In genomic region chr18:10424576-10425314, GRCh38 we compare ENCODE assay signal across 28 cellular contexts. TPM values are rescaled to one million over a fixed set of nuclear protein-coding genes. Genes with fewer than 3 reads are reported as not detected.
A peak's percentile ranks its signal among the peaks of the same experiment; 100 is the strongest.
DNase-seq lines count a peak whose midpoint lies in the region; ATAC-seq and TF ChIP-seq lines count a peak whose summit lies in the region.
"Had no signal": no experiment of that assay in that cellular context is flagged by ENCODE, and none has a peak within 500 bp of the region (broad histone marks: within the 10 kb centered on the region; RNA-seq: fewer than 3 reads in every experiment).

No MANE protein-coding gene starts in this region.

- BruUV-seq in IMR-90 (replicated peaks; lab: Mats Ljungman, UMichigan) = no TSS peak

- H2BK15ac ChIP-seq in IMR-90 (ENCODE audit: low read depth, low read length) = no peak overlapping the region

- peaks cover 5% of the 10 kb centered on the region; the same call in 1 of the 2 replicates for H3K9me1 ChIP-seq in IMR-90 (ENCODE audit: insufficient read depth, low read length)

- DNase-seq in IMR-90 = no peak
- peak; percentile 77 for DNase-seq in fibroblast of gingiva (ENCODE audit: low read depth)
- no peak for DNase-seq in left lung
- no peak for DNase-seq in spleen
- DNase-seq in activated CD4-positive, alpha-beta T cell treated with anti-CD3 and anti-CD28 coated beads, Interleukin-2, amount 50 U/mL, for 1 hour = no peak
- DNase-seq in NCI-H187 (lab: John Stamatoyannopoulos, UW) = no peak
- DNase-seq in SK-N-DZ (ENCODE audit: low spot score) = no peak
- DNase-seq: activated CD4-positive, alpha-beta T cell treated with anti-CD3 and anti-CD28 coated beads, Interleukin-2, amount 10 ng/mL, durations not matched to agents 7 days and 5 days; brain microvascular endothelial cell; CD4-positive, CD25-positive, alpha-beta regulatory T cell; colonic mucosa; H9; hypothalamus; mammary epithelial cell; NCI-H2107; NCI-H510A; nucleus accumbens; retina; stimulated activated CD4-positive, alpha-beta T cell treated with anti-CD3 and anti-CD28 coated beads, Interleukin-15, amount 100 ng/mL, for 24 hours; stimulated activated CD8-positive, alpha-beta memory T cell treated with anti-CD3 and anti-CD28 coated beads, Interleukin-4, amount 100 ng/mL, for 48 hours had no signal

- no peak overlapping the region for H2AK5ac ChIP-seq in IMR-90 (ENCODE audit: low read depth, low read length)

- no peak overlapping the region for H3K4ac ChIP-seq in IMR-90 (ENCODE audit: low read depth, low read length)

- H2AFZ ChIP-seq in IMR-90 (replicated peaks; ENCODE audit: low read length, poor library complexity) = no peak overlapping the region

- H3K27me3 ChIP-seq in IMR-90 (ENCODE audit: control insufficient read depth, insufficient read depth, low read length) (peaks cover 24% of the 10 kb centered on the region), left lung (peaks cover 0 to 8% of the 10 kb centered on the region in 2 donors), spleen (replicated peaks in 1 of 7) (peaks cover 0 to 10% (median 0%) of the 10 kb centered on the region in 7 donors)
- H3K27me3 ChIP-seq: brain microvascular endothelial cell, colonic mucosa had no signal

- H3K4me3 ChIP-seq in IMR-90 (ENCODE audit: insufficient read depth, low read depth, low read length) = no peak overlapping the region
- H3K4me3 ChIP-seq in left lung = no peak overlapping the region
- no peak overlapping the region for H3K4me3 ChIP-seq in spleen
- H3K4me3 ChIP-seq: colonic mucosa had no signal

- H3K18ac ChIP-seq in IMR-90 (ENCODE audit: low read depth, low read length) = no peak overlapping the region

- H4K91ac ChIP-seq in IMR-90 (ENCODE audit: insufficient read depth, low read depth, low read length) = no peak overlapping the region

- H3K9me3 ChIP-seq in IMR-90 (ENCODE audit: control insufficient read depth, insufficient read depth, low read length) (peaks cover 4% of the 10 kb centered on the region; the same call in 1 of the 2 replicates), left lung (peaks cover 0 to 3% of the 10 kb centered on the region in 2 donors), spleen (peaks cover 0 to 5% (median 0%) of the 10 kb centered on the region in 8 donors)
- H3K9me3 ChIP-seq: colonic mucosa had no signal

- no peak overlapping the region for H2AK9ac ChIP-seq in IMR-90 (replicated peaks; ENCODE audit: low read depth, low read length, poor library complexity)

- H2BK5ac ChIP-seq in IMR-90 (ENCODE audit: low read depth, low read length, poor library complexity, severe bottlenecking) = no peak overlapping the region

- no peak for TF ChIP-seq CTCF in IMR-90 (conservative IDR thresholded peaks at IDR 0.05; ENCODE audit: low read depth, low read length)
- no peak for TF ChIP-seq CTCF in left lung (IDR thresholded peaks at IDR 0.05)
- TF ChIP-seq CTCF in spleen (IDR thresholded peaks at IDR 0.05 in 8 of 11, conservative IDR thresholded peaks at IDR 0.05 in 3 of 11) = no peak

- H3K36me3 ChIP-seq in IMR-90 (ENCODE audit: control insufficient read depth, insufficient read depth, low read length) = no peaks in the 10 kb centered on the region
- H3K36me3 ChIP-seq in left lung = no peaks in the 10 kb centered on the region
- no peaks in the 10 kb centered on the region for H3K36me3 ChIP-seq in spleen
- H3K36me3 ChIP-seq: brain microvascular endothelial cell, colonic mucosa had no signal

- no peak overlapping the region for H3K23ac ChIP-seq in IMR-90 (ENCODE audit: low read depth, low read length)

- H4K5ac ChIP-seq in IMR-90 (ENCODE audit: low read depth, low read length) = no peak overlapping the region

- H2BK120ac ChIP-seq in IMR-90 (ENCODE audit: low read depth, low read length) = no peak overlapping the region

- H3K4me1 ChIP-seq in IMR-90 (ENCODE audit: control insufficient read depth, insufficient read depth, low read length) (peaks cover 10% of the 10 kb centered on the region), left lung (no peaks in the 10 kb centered on the region), spleen (peaks cover 0 to 5% (median 0%) of the 10 kb centered on the region in 6 donors)
- H3K4me1 ChIP-seq: colonic mucosa had no signal

- no peaks in the 10 kb centered on the region for H3K79me1 ChIP-seq in IMR-90 (ENCODE audit: low read depth in 1 of 2, low read length in 2 of 2)

- WGBS in IMR-90 (ENCODE audit: extremely low coverage in 2 of 2, insufficient read length in 1 of 2), 2 experiments = 80% methylated on average over 1 of the region's 7 CpGs; no CpG with 5 or more reads in 1 of the 2 experiments
- 27 to 38% (median 33%) methylated on average over 7 of the region's 7 CpGs for WGBS in spleen, 5 donors

- no peak overlapping the region for H3K27ac ChIP-seq in IMR-90 (ENCODE audit: insufficient read depth, low read length)
- H3K27ac ChIP-seq in left lung = peak overlapping the region in 1 of 2 donors; percentile 35
- H3K27ac ChIP-seq in spleen = peak overlapping the region in 5 of 8 donors; percentile 16 to 59 (median 25)
- H3K27ac ChIP-seq: brain microvascular endothelial cell, colonic mucosa, VCaP had no signal

- no peak overlapping the region for H3K56ac ChIP-seq in IMR-90 (ENCODE audit: extremely low read depth, insufficient read depth, low read length)

- TF ChIP-seq POLR2A in IMR-90 (IDR thresholded peaks at IDR 0.05; ENCODE audit: low read depth, low read length) = no peak
- TF ChIP-seq POLR2A in spleen (IDR thresholded peaks at IDR 0.05) = no peak

- no peak overlapping the region for H4K8ac ChIP-seq in IMR-90 (ENCODE audit: low read depth in 2 of 2, low read length in 2 of 2)

- dilution Hi-C loops in IMR-90 (cut with HindIII; ENCODE audit: low sequenced_read_pairs, unreplicated experiment) = no loop called here

- H3K9ac ChIP-seq in IMR-90 (ENCODE audit: low read depth, low read length) = no peak overlapping the region

- CTCF ChIA-PET in IMR-90 (lab: Yijun Ruan, JAX) = no interaction called here

- TF ChIP-seq RAD21 in IMR-90 (IDR thresholded peaks at IDR 0.05; ENCODE audit: low read length) = no peak

- H2BK20ac ChIP-seq in IMR-90 (ENCODE audit: low read depth, low read length) = no peak overlapping the region

- ATAC-seq in IMR-90 (ENCODE audit: low read depth) = no peak
- peak; percentile 42 for ATAC-seq in left lung
- ATAC-seq in GM18511 (IDR thresholded peaks at IDR 0.05; ENCODE audit: unreplicated experiment) = no peak
- ATAC-seq: Panc1, SK-N-SH treated with all-trans-retinoic acid at 6 μM for 48 hours had no signal

- intact Hi-C loops in IMR-90 (cut with micrococcal nuclease) (no loop called here), left lung (cut with DNase I) (no loop called here), spleen (cut with DNase I; ENCODE audit: low total_unique reads) (no loop called here)

- H3K4me2 ChIP-seq in IMR-90 (ENCODE audit: low read depth, low read length) = peak overlapping the region; percentile 45

- H4K20me1 ChIP-seq in IMR-90 (ENCODE audit: insufficient read depth, low read length) = 0 out of 2 replicates have a peak, but pooled peaks cover 6% of the 10 kb centered on the region

- no peak overlapping the region for H3K14ac ChIP-seq in IMR-90 (replicated peaks; ENCODE audit: low read depth, low read length)

- in situ Hi-C loops in IMR-90 (cut with MboI; ENCODE audit: low sequenced_read_pairs) = no loop called here

- POLR2A ChIA-PET in IMR-90 (lab: Charles Lee; ENCODE audit: unreplicated experiment) = no interaction called here

TF ChIP-seq in IMR-90, 13 proteins besides CTCF, POLR2A, EP300 and RAD21:
- TF ChIP-seq RFX5 (IDR thresholded peaks at IDR 0.05; ENCODE audit: low read depth, low read length) (no peak), MXI1 (IDR thresholded peaks at IDR 0.05; ENCODE audit: borderline replicate concordance, low read depth, low read length) (no peak), MAZ (IDR thresholded peaks at IDR 0.05; ENCODE audit: borderline replicate concordance, low read depth, low read length) (no peak), CEBPB (IDR thresholded peaks at IDR 0.05; ENCODE audit: low read depth, low read length) (no peak), NFE2L2 (IDR thresholded peaks at IDR 0.05; ENCODE audit: low read depth, low read length) (no peak), ELK1 (IDR thresholded peaks at IDR 0.05; ENCODE audit: borderline replicate concordance, low read depth, low read length) (no peak), RCOR1 (IDR thresholded peaks at IDR 0.05; ENCODE audit: insufficient replicate concordance, low read length) (no peak), BHLHE40 (IDR thresholded peaks at IDR 0.05; ENCODE audit: low read depth, low read length) (no peak), USF2 (IDR thresholded peaks at IDR 0.05; ENCODE audit: low read depth, low read length) (no peak)

RNA-seq across cellular contexts. Expression of gene APCDD1, which starts 29.7 kb away (rescaled TPM):
- total RNA-seq in IMR-90 (2012; rRNA removed) (0.83 and 1.1 TPM in 2 replicates), left lung (10 to 100 TPM; 27.6 to 49.0 TPM), spleen (10 to 100 TPM in 1 of 7 donors, 1 to 10 TPM in 6; 4.4 to 11.8 (median 9.6) TPM)
- polyA plus RNA-seq in IMR-90 (2012; rRNA removed) (1.9 and 2.2 TPM in 2 replicates), spleen (1 to 10 TPM in 2 of 3 donors, under 1 TPM in 1; 0.93 to 2.5 (median 1.9) TPM)
- polyA plus RNA-seq in IMR-90 (2012; cell fraction: cytosol; rRNA removed) = 1.2 and 3.0 TPM in 2 replicates
- polyA plus RNA-seq in IMR-90 (2012; cell fraction: nucleus; rRNA removed; ENCODE audit: low replicate concordance) = 1.3 and 2.1 TPM in 2 replicates
- 1.7 and 3.3 TPM in 2 replicates for polyA plus RNA-seq in SK-N-DZ (2014; cell fraction: cytosol; rRNA removed)
- polyA plus RNA-seq in SK-N-DZ (2014; cell fraction: nucleus; rRNA removed) = 2.4 and 3.6 TPM in 2 replicates
- total RNA-seq: activated CD4-positive, alpha-beta T cell treated with anti-CD3 and anti-CD28 coated beads, Interleukin-2, amount 10 ng/mL, durations not matched to agents 7 days and 5 days; activated T-helper 2 cell treated with anti-CD3 and anti-CD28 coated beads, Interferon-gamma antibody, Interleukin-2, Interleukin-4, amounts not matched to agents 10 μg/mL and 5 μg/mL and 100 μg/mL, durations not matched to agents 14 hours and 24 hours and 36 hours; CD4-positive, CD25-positive, alpha-beta regulatory T cell; G401; T-helper 2 cell treated with Interferon-gamma antibody and Interleukin-4, amounts not matched to agents 100 ng/mL and 5 ng/mL, for 36 hours had no signal
- polyA plus RNA-seq: CD4-positive, CD25-positive, alpha-beta regulatory T cell; IgD-negative memory B cell had no signal
